11 cellular contexts compared by ENCODE assay signal in the genomic region with DNA sequence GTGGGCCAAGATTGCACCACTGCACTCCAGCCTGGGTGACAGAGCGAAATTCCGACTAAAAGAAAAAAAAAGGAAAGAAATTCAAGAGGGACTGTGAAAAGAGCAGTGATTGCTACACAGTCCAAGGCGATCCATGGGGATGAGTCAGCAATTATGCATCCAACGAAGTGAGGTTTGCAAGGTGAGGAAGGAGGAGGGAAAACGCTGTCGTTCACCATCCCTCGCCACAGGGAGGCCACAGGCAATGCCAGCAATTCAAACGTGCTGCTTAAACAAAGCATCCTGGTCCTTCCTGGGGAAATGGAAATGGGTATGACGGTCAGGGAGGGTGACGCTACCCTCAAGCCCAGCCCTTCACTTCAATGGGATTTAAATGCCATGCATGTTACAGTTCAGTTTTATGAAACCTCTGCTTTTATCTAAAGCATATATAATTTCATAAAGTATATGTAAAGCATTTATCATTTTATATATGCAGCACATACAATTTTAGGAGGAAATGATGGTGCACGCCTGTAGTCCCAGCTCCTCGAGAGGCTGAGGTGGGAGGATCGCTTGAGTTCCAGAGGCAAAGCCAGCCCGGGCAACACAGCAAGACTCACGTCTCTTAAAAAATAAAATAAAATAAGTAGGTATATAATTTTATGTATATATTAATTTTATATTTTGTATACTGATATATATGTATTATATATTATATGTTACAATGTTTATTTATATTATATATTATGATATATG.
DNase-seq lines count a peak whose midpoint lies in the region; ATAC-seq and TF ChIP-seq lines count a peak whose summit lies in the region.
"Had no signal": no experiment of that assay in that cellular context is flagged by ENCODE, and none has a peak within 500 bp of the region (broad histone marks: within the 10 kb centered on the region; RNA-seq: fewer than 3 reads in every experiment).

No MANE protein-coding gene starts in this region.

- intact Hi-C loops in CD4-positive, alpha-beta T cell (cut with DNase I, micrococcal nuclease) = no loop called here

- H3K4me3 ChIP-seq in H7 (ENCODE audit: insufficient read depth, low read depth, low read length) = no peak overlapping the region
- H3K4me3 ChIP-seq in fibroblast of the aortic adventitia (ENCODE audit: low read depth, low read length) = no peak overlapping the region
- H3K4me3 ChIP-seq in retinal pigment epithelial cell (ENCODE audit: low read length) = no peak overlapping the region
- no peak overlapping the region for H3K4me3 ChIP-seq in BE2C (ENCODE audit: low read depth, low read length)

- H3K27me3 ChIP-seq in H7 (ENCODE audit: control insufficient read depth, insufficient read depth, low read length) = no peaks in the 10 kb centered on the region
- no peaks in the 10 kb centered on the region for H3K27me3 ChIP-seq in CD4-positive, alpha-beta T cell (ENCODE audit: control insufficient read depth, insufficient read depth, low read length)
- H3K27me3 ChIP-seq in BE2C = no peaks in the 10 kb centered on the region

- peaks cover 75% of the 10 kb centered on the region for H3K36me3 Mint-ChIP-seq in CD4-positive, alpha-beta T cell (ENCODE audit: low read depth)

- H3K27ac Mint-ChIP-seq in CD4-positive, alpha-beta T cell = no peak overlapping the region
- H3K27ac Mint-ChIP-seq: IgD-negative memory B cell had no signal

- H3K27ac ChIP-seq in CD4-positive, alpha-beta T cell (ENCODE audit: low read depth, low read length) = no peak overlapping the region

- TF ChIP-seq CTCF in fibroblast of the aortic adventitia (IDR thresholded peaks at IDR 0.05; ENCODE audit: insufficient read depth, low read length) (no peak), retinal pigment epithelial cell (conservative IDR thresholded peaks at IDR 0.05; ENCODE audit: low read depth, low read length) (peak; percentile 36), BE2C (IDR thresholded peaks at IDR 0.05; ENCODE audit: low read depth, low read length) (no peak)
- TF ChIP-seq CTCF in CD4-positive, alpha-beta T cell (IDR thresholded peaks at IDR 0.05) = no peak

- POLR2A ChIA-PET in CD4-positive, alpha-beta T cell (lab: Charles Lee) = no interaction called here

- CTCF ChIA-PET in CD4-positive, alpha-beta T cell (lab: Charles Lee) = no interaction called here

- H3K27me3 Mint-ChIP-seq in CD4-positive, alpha-beta T cell = no peaks in the 10 kb centered on the region
- H3K27me3 Mint-ChIP-seq: IgD-negative memory B cell had no signal

- peaks cover 9% of the 10 kb centered on the region for H3K9me3 ChIP-seq in CD4-positive, alpha-beta T cell (ENCODE audit: control insufficient read depth, low read length)
- H3K9me3 ChIP-seq in BE2C = no peaks in the 10 kb centered on the region

- no peak overlapping the region for H3K4me3 Mint-ChIP-seq in CD4-positive, alpha-beta T cell
- H3K4me3 Mint-ChIP-seq: IgD-negative memory B cell had no signal

- H3K36me3 ChIP-seq in H7 (replicated peaks; ENCODE audit: control insufficient read depth, insufficient read depth, low read length) (peaks cover 2% of the 10 kb centered on the region), BE2C (no peaks in the 10 kb centered on the region)

- peaks cover 2% of the 10 kb centered on the region for H3K9me3 Mint-ChIP-seq in CD4-positive, alpha-beta T cell

- peak; percentile 99 for ATAC-seq in SK-N-SH treated with all-trans-retinoic acid at 6 μM for 48 hours
- ATAC-seq in GM19328 (IDR thresholded peaks at IDR 0.05; ENCODE audit: unreplicated experiment) = no peak
- ATAC-seq in CD4-positive, alpha-beta T cell (ENCODE audit: poor library complexity) = no peak

- no peaks in the 10 kb centered on the region for H3K4me1 Mint-ChIP-seq in CD4-positive, alpha-beta T cell (ENCODE audit: low read depth)

- no peaks in the 10 kb centered on the region for H3K4me1 ChIP-seq in BE2C

- DNase-seq in H7 (peak; percentile 69), fibroblast of the aortic adventitia (ENCODE audit: low read depth) (peak; percentile 45), retinal pigment epithelial cell (ENCODE audit: low read depth) (peak; percentile 81), SHP77 treated with DMSO at 0.1 percent for 48 hours (lab: John Stamatoyannopoulos, UW) (no peak), BE2C (no peak)
- no peak for DNase-seq in CD4-positive, alpha-beta T cell
- DNase-seq: GF-D8, NCI-H524 had no signal

TF ChIP-seq in SK-N-SH treated with all-trans-retinoic acid at 6 μM for 48 hours, 23 proteins besides CTCF, POLR2A, EP300 and RAD21:
- TF ChIP-seq ZNF8 (CRISPR knock-in tag; IDR thresholded peaks at IDR 0.05) (no peak), PPARA (CRISPR knock-in tag; IDR thresholded peaks at IDR 0.05; ENCODE audit: borderline replicate concordance) (no peak), ZC3H10 (CRISPR knock-in tag; IDR thresholded peaks at IDR 0.05) (no peak), ARNTL (CRISPR knock-in tag; IDR thresholded peaks at IDR 0.05; ENCODE audit: borderline replicate concordance, low read depth) (no peak), CSDC2 (CRISPR knock-in tag; IDR thresholded peaks at IDR 0.05) (no peak), ISL1 (CRISPR knock-in tag; IDR thresholded peaks at IDR 0.05) (no peak), ZNF565 (CRISPR knock-in tag; conservative IDR thresholded peaks at IDR 0.05; ENCODE audit: low read depth) (no peak), BACH2 (CRISPR knock-in tag; IDR thresholded peaks at IDR 0.05; ENCODE audit: borderline replicate concordance) (no peak), TCF4 (CRISPR knock-in tag; IDR thresholded peaks at IDR 0.05; ENCODE audit: borderline replicate concordance) (no peak), ESRRG (CRISPR knock-in tag; IDR thresholded peaks at IDR 0.05) (no peak), ZNF70 (CRISPR knock-in tag; IDR thresholded peaks at IDR 0.05) (no peak), ZFP3 (CRISPR knock-in tag; IDR thresholded peaks at IDR 0.05) (no peak), ZFP30 (CRISPR knock-in tag; IDR thresholded peaks at IDR 0.05) (no peak), OSR1 (CRISPR knock-in tag; IDR thresholded peaks at IDR 0.05) (no peak), GLIS3 (CRISPR knock-in tag; IDR thresholded peaks at IDR 0.05) (no peak)
- TF ChIP-seq, protein P1, sequence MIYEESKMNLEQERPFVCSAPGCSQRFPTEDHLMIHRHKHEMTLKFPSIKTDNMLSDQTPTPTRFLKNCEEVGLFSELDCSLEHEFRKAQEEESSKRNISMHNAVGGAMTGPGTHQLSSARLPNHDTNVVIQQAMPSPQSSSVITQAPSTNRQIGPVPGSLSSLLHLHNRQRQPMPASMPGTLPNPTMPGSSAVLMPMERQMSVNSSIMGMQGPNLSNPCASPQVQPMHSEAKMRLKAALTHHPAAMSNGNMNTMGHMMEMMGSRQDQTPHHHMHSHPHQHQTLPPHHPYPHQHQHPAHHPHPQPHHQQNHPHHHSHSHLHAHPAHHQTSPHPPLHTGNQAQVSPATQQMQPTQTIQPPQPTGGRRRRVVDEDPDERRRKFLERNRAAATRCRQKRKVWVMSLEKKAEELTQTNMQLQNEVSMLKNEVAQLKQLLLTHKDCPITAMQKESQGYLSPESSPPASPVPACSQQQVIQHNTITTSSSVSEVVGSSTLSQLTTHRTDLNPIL (CRISPR knock-in tag; IDR thresholded peaks at IDR 0.05; ENCODE audit: low read depth) = no peak
- TF ChIP-seq, protein P2, sequence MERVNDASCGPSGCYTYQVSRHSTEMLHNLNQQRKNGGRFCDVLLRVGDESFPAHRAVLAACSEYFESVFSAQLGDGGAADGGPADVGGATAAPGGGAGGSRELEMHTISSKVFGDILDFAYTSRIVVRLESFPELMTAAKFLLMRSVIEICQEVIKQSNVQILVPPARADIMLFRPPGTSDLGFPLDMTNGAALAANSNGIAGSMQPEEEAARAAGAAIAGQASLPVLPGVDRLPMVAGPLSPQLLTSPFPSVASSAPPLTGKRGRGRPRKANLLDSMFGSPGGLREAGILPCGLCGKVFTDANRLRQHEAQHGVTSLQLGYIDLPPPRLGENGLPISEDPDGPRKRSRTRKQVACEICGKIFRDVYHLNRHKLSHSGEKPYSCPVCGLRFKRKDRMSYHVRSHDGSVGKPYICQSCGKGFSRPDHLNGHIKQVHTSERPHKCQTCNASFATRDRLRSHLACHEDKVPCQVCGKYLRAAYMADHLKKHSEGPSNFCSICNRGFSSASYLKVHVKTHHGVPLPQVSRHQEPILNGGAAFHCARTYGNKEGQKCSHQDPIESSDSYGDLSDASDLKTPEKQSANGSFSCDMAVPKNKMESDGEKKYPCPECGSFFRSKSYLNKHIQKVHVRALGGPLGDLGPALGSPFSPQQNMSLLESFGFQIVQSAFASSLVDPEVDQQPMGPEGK (CRISPR knock-in tag; IDR thresholded peaks at IDR 0.05; ENCODE audit: borderline replicate concordance) = no peak
- TF ChIP-seq, protein P3, sequence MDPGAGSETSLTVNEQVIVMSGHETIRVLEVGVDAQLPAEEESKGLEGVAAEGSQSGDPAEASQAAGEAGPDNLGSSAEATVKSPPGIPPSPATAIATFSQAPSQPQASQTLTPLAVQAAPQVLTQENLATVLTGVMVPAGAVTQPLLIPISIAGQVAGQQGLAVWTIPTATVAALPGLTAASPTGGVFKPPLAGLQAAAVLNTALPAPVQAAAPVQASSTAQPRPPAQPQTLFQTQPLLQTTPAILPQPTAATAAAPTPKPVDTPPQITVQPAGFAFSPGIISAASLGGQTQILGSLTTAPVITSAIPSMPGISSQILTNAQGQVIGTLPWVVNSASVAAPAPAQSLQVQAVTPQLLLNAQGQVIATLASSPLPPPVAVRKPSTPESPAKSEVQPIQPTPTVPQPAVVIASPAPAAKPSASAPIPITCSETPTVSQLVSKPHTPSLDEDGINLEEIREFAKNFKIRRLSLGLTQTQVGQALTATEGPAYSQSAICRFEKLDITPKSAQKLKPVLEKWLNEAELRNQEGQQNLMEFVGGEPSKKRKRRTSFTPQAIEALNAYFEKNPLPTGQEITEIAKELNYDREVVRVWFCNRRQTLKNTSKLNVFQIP (CRISPR knock-in tag; IDR thresholded peaks at IDR 0.05; ENCODE audit: borderline replicate concordance, low read depth) = no peak
- TF ChIP-seq, protein P4, sequence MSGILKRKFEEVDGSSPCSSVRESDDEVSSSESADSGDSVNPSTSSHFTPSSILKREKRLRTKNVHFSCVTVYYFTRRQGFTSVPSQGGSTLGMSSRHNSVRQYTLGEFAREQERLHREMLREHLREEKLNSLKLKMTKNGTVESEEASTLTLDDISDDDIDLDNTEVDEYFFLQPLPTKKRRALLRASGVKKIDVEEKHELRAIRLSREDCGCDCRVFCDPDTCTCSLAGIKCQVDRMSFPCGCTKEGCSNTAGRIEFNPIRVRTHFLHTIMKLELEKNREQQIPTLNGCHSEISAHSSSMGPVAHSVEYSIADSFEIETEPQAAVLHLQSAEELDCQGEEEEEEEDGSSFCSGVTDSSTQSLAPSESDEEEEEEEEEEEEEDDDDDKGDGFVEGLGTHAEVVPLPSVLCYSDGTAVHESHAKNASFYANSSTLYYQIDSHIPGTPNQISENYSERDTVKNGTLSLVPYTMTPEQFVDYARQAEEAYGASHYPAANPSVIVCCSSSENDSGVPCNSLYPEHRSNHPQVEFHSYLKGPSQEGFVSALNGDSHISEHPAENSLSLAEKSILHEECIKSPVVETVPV (CRISPR knock-in tag; IDR thresholded peaks at IDR 0.05) = no peak

Comparison
In these comparisons a context has a peak if more than half of its experiments do, and no peak if none do; other contexts are left out.
1. DNase-seq: peak in H7 (single experiment), fibroblast of the aortic adventitia (single experiment) and retinal pigment epithelial cell (single experiment); none in SHP77 treated with DMSO at 0.1 percent for 48 hours (single experiment), CD4-positive, alpha-beta T cell (0 of 10) and BE2C (single experiment).